8 cellular contexts compared by ENCODE assay signal in the genomic region with DNA sequence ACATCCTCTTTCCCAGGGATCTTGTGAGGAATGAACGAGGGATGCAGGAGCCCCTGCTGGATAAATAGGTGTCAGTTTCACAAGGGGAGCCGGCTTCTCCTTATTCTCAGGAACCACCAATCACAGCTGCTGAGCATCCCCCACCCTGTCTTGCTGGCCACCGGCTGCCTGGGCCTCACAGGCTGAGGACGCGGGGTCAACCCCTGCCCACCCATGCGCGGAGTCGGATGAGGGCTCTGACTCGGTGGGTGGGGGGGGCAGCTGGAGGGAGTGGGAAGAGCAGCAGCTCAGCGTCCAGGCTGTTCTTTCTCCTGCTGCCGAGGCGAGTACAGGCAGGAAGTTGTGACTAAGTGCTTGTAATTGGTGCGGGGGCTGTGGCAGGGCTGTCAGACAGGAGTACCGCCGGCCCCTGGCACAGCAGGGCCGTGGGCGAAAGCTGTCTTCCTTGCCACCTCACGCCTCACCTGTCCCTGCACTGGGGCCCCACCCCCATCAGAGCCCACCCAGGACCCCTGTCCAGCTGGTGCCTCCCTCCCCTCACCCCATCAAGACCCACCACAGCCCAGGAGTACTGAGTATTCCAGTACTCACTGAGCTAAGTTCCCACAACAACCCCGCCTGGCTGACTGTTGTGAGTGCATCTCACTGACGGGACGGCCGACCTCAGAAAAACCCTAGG.
DNase-seq lines count a peak whose midpoint lies in the region; ATAC-seq and TF ChIP-seq lines count a peak whose summit lies in the region.

No MANE protein-coding gene starts in this region.

- no peaks in the 10 kb centered on the region for H3K27me3 Mint-ChIP-seq in T-helper 2 cell treated with Interferon-gamma antibody and Interleukin-4, amounts not matched to agents 5 μg/mL and 100 μg/mL, for 36 hours (ENCODE audit: low read depth)

- H3K4me1 Mint-ChIP-seq in T-helper 2 cell treated with Interferon-gamma antibody and Interleukin-4, amounts not matched to agents 5 μg/mL and 100 μg/mL, for 36 hours (ENCODE audit: low read depth) = peaks cover 8% of the 10 kb centered on the region

- CTCF ChIA-PET in HEK293T (lab: Yijun Ruan, JAX) = interaction anchor here (0.7 to 1.6 kb wide), 3 partner anchors 8 to 33 kb away, joined by 3 to 8 read pairs (median 3); no protein-coding TSS in a partner anchor

- peak overlapping the region; percentile 48 for H3K4me3 Mint-ChIP-seq in T-helper 2 cell treated with Interferon-gamma antibody and Interleukin-4, amounts not matched to agents 5 μg/mL and 100 μg/mL, for 36 hours

- no peaks in the 10 kb centered on the region for H3K9me3 Mint-ChIP-seq in T-helper 2 cell treated with Interferon-gamma antibody and Interleukin-4, amounts not matched to agents 5 μg/mL and 100 μg/mL, for 36 hours

- POLR2A ChIA-PET in HEK293T (lab: Yijun Ruan, JAX) = interaction anchor here (0.6 kb wide), 2 partner anchors 37 to 38 kb away, joined by 3 read pairs; no protein-coding TSS in a partner anchor

- no peaks in the 10 kb centered on the region for H3K36me3 Mint-ChIP-seq in T-helper 2 cell treated with Interferon-gamma antibody and Interleukin-4, amounts not matched to agents 5 μg/mL and 100 μg/mL, for 36 hours (ENCODE audit: low read depth)

- ATAC-seq in GM18867 (IDR thresholded peaks at IDR 0.05; ENCODE audit: unreplicated experiment) = no peak

- H3K27ac Mint-ChIP-seq in T-helper 2 cell treated with Interferon-gamma antibody and Interleukin-4, amounts not matched to agents 5 μg/mL and 100 μg/mL, for 36 hours = peak overlapping the region; percentile 62

- DNase-seq in AG08395 (ENCODE audit: low spot score) = peak; percentile 86
- peak; percentile 37 for DNase-seq in HEK293T (ENCODE audit: extremely low spot score)
- DNase-seq in T-helper 2 cell treated with Interferon-gamma antibody and Interleukin-4, amounts not matched to agents 5 μg/mL and 100 μg/mL, for 36 hours (ENCODE audit: low spot score) = peak; percentile 75
- DNase-seq in amniotic stem cell (lab: John Stamatoyannopoulos, UW) = peak; percentile 84
- DNase-seq in left kidney (ENCODE audit: low read depth, low spot score) = peak; percentile 99
- DNase-seq in stimulated activated CD8-positive, alpha-beta memory T cell treated with anti-CD3 and anti-CD28 coated beads, Interleukin-15, amount 100 ng/mL, for 1 hour (ENCODE audit: low read depth) = peak; percentile 14
- no peak for DNase-seq in GM19240 (ENCODE audit: insufficient read length, low spot score)

TF ChIP-seq in HEK293T, 16 proteins besides CTCF, POLR2A, EP300 and RAD21:
- TF ChIP-seq TARDBP (IDR thresholded peaks at IDR 0.05) (no peak), ELF4 (IDR thresholded peaks at IDR 0.05) (no peak), FOXK2 (IDR thresholded peaks at IDR 0.05) (no peak), LEF1 (IDR thresholded peaks at IDR 0.05; ENCODE audit: borderline replicate concordance) (no peak), BHLHE40 (IDR thresholded peaks at IDR 0.05; ENCODE audit: borderline replicate concordance) (no peak), SUZ12 (IDR thresholded peaks at IDR 0.05) (no peak)
